Comparison of ENCODE assay signal across 11 cellular contexts in the genomic region with DNA sequence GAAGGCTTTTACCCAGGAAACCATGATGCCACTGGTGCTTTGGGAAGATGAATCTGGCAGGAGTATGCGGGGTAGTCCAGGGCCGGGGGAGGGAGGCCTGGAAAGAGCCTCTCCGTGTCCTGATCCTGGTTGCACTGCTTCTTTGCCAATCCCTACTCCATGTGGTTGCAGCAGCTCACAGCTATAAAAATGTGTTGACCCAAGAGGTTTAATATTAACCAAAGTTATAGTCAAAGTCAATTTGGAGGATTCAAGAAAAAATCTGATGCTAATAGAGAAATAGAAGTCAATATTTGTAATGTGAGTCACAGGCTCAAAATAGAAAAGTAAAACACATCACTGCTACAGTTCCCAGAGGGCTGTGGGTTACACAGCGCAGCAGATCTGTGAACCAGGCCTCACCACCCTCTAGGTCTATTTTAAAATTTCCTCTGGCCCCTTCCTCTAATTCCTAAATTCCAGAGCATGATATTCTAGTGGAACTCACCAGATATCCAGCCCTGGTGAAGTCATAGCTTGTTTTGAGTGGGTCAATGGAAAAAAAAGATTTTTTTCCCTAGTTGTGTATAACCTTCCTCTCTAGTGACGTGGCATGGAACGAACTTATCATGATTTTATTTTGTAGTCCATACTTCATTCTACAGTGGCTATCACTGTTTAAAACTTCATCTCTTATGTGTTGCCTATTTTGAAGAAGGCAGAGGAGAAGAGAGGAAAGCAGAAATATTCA.
DNase-seq lines count a peak whose midpoint lies in the region; ATAC-seq and TF ChIP-seq lines count a peak whose summit lies in the region.
"Had no signal": no experiment of that assay in that cellular context is flagged by ENCODE, and none has a peak within 500 bp of the region (broad histone marks: within the 10 kb centered on the region; RNA-seq: fewer than 3 reads in every experiment).

No MANE protein-coding gene starts in this region.

- peaks cover 16% of the 10 kb centered on the region for H3K4me1 Mint-ChIP-seq in WTC11

- CTCF ChIA-PET in WTC11 (lab: Charles Lee): no interaction called here

- no peak for TF ChIP-seq EP300 in sigmoid colon (IDR thresholded peaks at IDR 0.05)

- no peak for TF ChIP-seq POLR2A in sigmoid colon (IDR thresholded peaks at IDR 0.05)

- peak; percentile 92 for DNase-seq in DMS53 (lab: John Stamatoyannopoulos, UW)
- DNase-seq in WTC11 (ENCODE audit: low spot score): no peak
- DNase-seq in left ventricle myocardium superior: no peak
- no peak for DNase-seq in sigmoid colon
- no peak for DNase-seq in iPS-NIHi7 (ENCODE audit: extremely low spot score)
- no peak for DNase-seq in Ammon's horn (ENCODE audit: low spot score)
- no peak for DNase-seq in NCI-H1105 (lab: John Stamatoyannopoulos, UW)
- no peak for DNase-seq in activated gamma-delta T cell (lab: John Stamatoyannopoulos, UW)
- DNase-seq: DND-41; NCI-H510A; stimulated activated CD4-positive, alpha-beta T cell treated with anti-CD3 and anti-CD28 coated beads, Interleukin-2, amount 100 ng/mL, for 48 hours had no signal

- TF ChIP-seq CTCF in WTC11 (IDR thresholded peaks at IDR 0.05) (no peak), sigmoid colon (IDR thresholded peaks at IDR 0.05) (no peak)

- H3K27me3 Mint-ChIP-seq in WTC11 (ENCODE audit: low read depth): no peaks in the 10 kb centered on the region

- intact Hi-C loops in left ventricle myocardium superior (cut with micrococcal nuclease) (no loop called here), sigmoid colon (cut with DNase I) (no loop called here)

- H3K36me3 Mint-ChIP-seq in WTC11: no peaks in the 10 kb centered on the region

- no peaks in the 10 kb centered on the region for H3K9me3 Mint-ChIP-seq in WTC11

- no peak overlapping the region for H3K4me3 Mint-ChIP-seq in WTC11

- ATAC-seq in WTC11: no peak
- ATAC-seq in left ventricle myocardium superior: peak; percentile 55

- H3K27ac Mint-ChIP-seq in WTC11: no peak overlapping the region

- WGBS in sigmoid colon, 2 donors: 20 to 55% methylated on average over 6 of the region's 6 CpGs

- H3K4me1 ChIP-seq in sigmoid colon: no peaks in the 10 kb centered on the region

- H3K9me3 ChIP-seq in sigmoid colon: no peaks in the 10 kb centered on the region

- POLR2A ChIA-PET in WTC11 (lab: Charles Lee): no interaction called here

- H3K27me3 ChIP-seq in sigmoid colon: no peaks in the 10 kb centered on the region

- H3K27ac ChIP-seq in sigmoid colon: peak overlapping the region in 3 of 4 donors; percentile 16 to 49 (median 26)

- H3K36me3 ChIP-seq in sigmoid colon: no peaks in the 10 kb centered on the region

- H3K4me3 ChIP-seq in sigmoid colon: no peak overlapping the region

TF ChIP-seq in WTC11, 78 proteins besides CTCF, POLR2A, EP300 and RAD21:
- peak; percentile 80 for TF ChIP-seq GABPB1 (CRISPR knock-in tag; IDR thresholded peaks at IDR 0.05)
- TF ChIP-seq AR (CRISPR knock-in tag; IDR thresholded peaks at IDR 0.05): no peak
